In the genomic region with DNA sequence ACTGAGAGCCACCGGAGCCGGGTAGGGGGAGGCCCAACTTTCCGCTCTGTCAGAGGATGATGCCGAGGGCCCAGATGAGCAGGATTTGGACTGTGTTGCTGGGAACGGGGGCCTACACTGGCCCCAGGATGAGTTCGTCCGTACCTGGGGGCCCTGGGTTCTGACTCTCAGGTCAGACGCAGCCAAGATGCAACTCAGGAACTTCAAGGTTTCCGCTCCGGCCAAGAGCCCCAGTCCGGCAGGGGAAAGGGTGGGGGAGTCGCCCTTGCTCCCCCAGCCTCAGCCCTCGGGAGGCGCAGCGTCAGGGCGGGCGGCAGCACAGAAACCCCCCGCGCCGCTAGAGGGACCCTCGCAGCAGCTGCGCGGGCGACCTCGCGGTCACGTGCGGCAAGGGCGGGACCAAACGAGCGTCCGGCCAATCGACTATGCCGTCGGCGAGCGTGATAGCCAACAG, we compare ENCODE assay signal across 2 cellular contexts.
TF ChIP-seq lines count a peak whose summit lies in the region.

No MANE protein-coding gene starts in this region.

TF ChIP-seq in A549, 52 proteins besides CTCF, POLR2A, EP300 and RAD21 (continued from another document):
- TF ChIP-seq BHLHE40 (IDR thresholded peaks at IDR 0.05; ENCODE audit: low read depth, low read length) (peak; percentile 87), HOXB5 (CRISPR knock-in tag; IDR thresholded peaks at IDR 0.05) (no peak), SMC3 (IDR thresholded peaks at IDR 0.05) (peak; percentile 60; the same call in 2 of the 3 replicates), GATA3 (IDR thresholded peaks at IDR 0.05; ENCODE audit: borderline replicate concordance) (no peak), FOSL2 (IDR thresholded peaks at IDR 0.05) (no peak), FOSL2 (CRISPR knock-in tag; IDR thresholded peaks at IDR 0.05) (no peak), ZFP36 (IDR thresholded peaks at IDR 0.05; ENCODE audit: borderline replicate concordance, partially characterized antibody) (no peak), JUNB (IDR thresholded peaks at IDR 0.05) (no peak), HEYL (CRISPR knock-in tag; IDR thresholded peaks at IDR 0.05) (no peak), MAZ (IDR thresholded peaks at IDR 0.05; ENCODE audit: borderline replicate concordance, low read depth, low read length) (no peak), JUN (IDR thresholded peaks at IDR 0.05) (peak in 1 of 2 experiments; percentile 23; a peak in 2 of 5 replicates), PHF8 (IDR thresholded peaks at IDR 0.05; ENCODE audit: borderline replicate concordance, low read depth) (peak; percentile 72; the same call in 1 of the 2 replicates)
- TF ChIP-seq, protein P1, sequence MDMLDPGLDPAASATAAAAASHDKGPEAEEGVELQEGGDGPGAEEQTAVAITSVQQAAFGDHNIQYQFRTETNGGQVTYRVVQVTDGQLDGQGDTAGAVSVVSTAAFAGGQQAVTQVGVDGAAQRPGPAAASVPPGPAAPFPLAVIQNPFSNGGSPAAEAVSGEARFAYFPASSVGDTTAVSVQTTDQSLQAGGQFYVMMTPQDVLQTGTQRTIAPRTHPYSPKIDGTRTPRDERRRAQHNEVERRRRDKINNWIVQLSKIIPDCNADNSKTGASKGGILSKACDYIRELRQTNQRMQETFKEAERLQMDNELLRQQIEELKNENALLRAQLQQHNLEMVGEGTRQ (IDR thresholded peaks at IDR 0.05), result peak; percentile 97
- TF ChIP-seq, protein P2, sequence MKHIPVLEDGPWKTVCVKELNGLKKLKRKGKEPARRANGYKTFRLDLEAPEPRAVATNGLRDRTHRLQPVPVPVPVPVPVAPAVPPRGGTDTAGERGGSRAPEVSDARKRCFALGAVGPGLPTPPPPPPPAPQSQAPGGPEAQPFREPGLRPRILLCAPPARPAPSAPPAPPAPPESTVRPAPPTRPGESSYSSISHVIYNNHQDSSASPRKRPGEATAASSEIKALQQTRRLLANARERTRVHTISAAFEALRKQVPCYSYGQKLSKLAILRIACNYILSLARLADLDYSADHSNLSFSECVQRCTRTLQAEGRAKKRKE (CRISPR knock-in tag; IDR thresholded peaks at IDR 0.05; ENCODE audit: low read depth), result no peak

TF ChIP-seq in liver, 16 proteins besides CTCF, POLR2A, EP300 and RAD21 (continued from another document):
- TF ChIP-seq, protein P3, sequence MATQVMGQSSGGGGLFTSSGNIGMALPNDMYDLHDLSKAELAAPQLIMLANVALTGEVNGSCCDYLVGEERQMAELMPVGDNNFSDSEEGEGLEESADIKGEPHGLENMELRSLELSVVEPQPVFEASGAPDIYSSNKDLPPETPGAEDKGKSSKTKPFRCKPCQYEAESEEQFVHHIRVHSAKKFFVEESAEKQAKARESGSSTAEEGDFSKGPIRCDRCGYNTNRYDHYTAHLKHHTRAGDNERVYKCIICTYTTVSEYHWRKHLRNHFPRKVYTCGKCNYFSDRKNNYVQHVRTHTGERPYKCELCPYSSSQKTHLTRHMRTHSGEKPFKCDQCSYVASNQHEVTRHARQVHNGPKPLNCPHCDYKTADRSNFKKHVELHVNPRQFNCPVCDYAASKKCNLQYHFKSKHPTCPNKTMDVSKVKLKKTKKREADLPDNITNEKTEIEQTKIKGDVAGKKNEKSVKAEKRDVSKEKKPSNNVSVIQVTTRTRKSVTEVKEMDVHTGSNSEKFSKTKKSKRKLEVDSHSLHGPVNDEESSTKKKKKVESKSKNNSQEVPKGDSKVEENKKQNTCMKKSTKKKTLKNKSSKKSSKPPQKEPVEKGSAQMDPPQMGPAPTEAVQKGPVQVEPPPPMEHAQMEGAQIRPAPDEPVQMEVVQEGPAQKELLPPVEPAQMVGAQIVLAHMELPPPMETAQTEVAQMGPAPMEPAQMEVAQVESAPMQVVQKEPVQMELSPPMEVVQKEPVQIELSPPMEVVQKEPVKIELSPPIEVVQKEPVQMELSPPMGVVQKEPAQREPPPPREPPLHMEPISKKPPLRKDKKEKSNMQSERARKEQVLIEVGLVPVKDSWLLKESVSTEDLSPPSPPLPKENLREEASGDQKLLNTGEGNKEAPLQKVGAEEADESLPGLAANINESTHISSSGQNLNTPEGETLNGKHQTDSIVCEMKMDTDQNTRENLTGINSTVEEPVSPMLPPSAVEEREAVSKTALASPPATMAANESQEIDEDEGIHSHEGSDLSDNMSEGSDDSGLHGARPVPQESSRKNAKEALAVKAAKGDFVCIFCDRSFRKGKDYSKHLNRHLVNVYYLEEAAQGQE (IDR thresholded peaks at IDR 0.05), result peak; percentile 51
- TF ChIP-seq NR2F2 (IDR thresholded peaks at IDR 0.05), result no peak
- peak in 1 of 2 donors; percentile 1 for TF ChIP-seq RXRA (IDR thresholded peaks at IDR 0.05)
- TF ChIP-seq EGR1 (IDR thresholded peaks at IDR 0.05; ENCODE audit: low read depth in 2 of 2), result no peak
